17 cellular contexts compared by ENCODE assay signal in genomic region chr6:107821591-107821990, GRCh38. TPM values are rescaled to one million over a fixed set of nuclear protein-coding genes. Genes with fewer than 3 reads are reported as not detected.
DNase-seq lines count a peak whose midpoint lies in the region; ATAC-seq and TF ChIP-seq lines count a peak whose summit lies in the region.
"Had no signal": no experiment of that assay in that cellular context is flagged by ENCODE, and none has a peak within 500 bp of the region (broad histone marks: within the 10 kb centered on the region; RNA-seq: fewer than 3 reads in every experiment).

No MANE protein-coding gene starts in this region.

- H2AFZ ChIP-seq in Karpas-422 (ENCODE audit: low read length) (no peak overlapping the region), neural progenitor cell (replicated peaks) (no peak overlapping the region)
- H2AFZ ChIP-seq: parathyroid adenoma had no signal

- intact Hi-C loops in activated CD4-positive, alpha-beta T cell treated with anti-CD3 and anti-CD28 coated beads for 36 hours (cut with DNase I, micrococcal nuclease): loop anchor here (1.0 to 10.0 kb wide), 7 partner anchors 16 to 1724 kb away; partner anchors contain the start of gene CD164 (in 1 of the 2)

- peaks cover 32% of the 10 kb centered on the region for H3F3A ChIP-seq in neural progenitor cell (ENCODE audit: low read depth)

- H3K27ac ChIP-seq in Karpas-422 (ENCODE audit: low read length) (no peak overlapping the region), neural progenitor cell (no peak overlapping the region)
- H3K27ac ChIP-seq: ascending aorta, parathyroid adenoma, thoracic aorta had no signal

- H3K36me3 Mint-ChIP-seq in activated CD4-positive, alpha-beta T cell treated with anti-CD3 and anti-CD28 coated beads for 36 hours (ENCODE audit: low read depth): peaks cover 3% of the 10 kb centered on the region
- H3K36me3 Mint-ChIP-seq in activated naive CD8-positive, alpha-beta T cell treated with anti-CD3 and anti-CD28 coated beads, Interleukin-2, amount 50 U/mL, for 24 hours (ENCODE audit: low read depth): peaks cover 1% of the 10 kb centered on the region
- H3K36me3 Mint-ChIP-seq in neural progenitor cell: no peaks in the 10 kb centered on the region

- no peaks in the 10 kb centered on the region for H3K9me3 ChIP-seq in Karpas-422 (ENCODE audit: low read length)
- no peaks in the 10 kb centered on the region for H3K9me3 ChIP-seq in neural progenitor cell (ENCODE audit: low read depth)
- H3K9me3 ChIP-seq: ascending aorta, thoracic aorta had no signal

- no peak for TF ChIP-seq CTCF in neural progenitor cell (IDR thresholded peaks at IDR 0.05)

- POLR2A ChIA-PET in activated CD4-positive, alpha-beta T cell treated with anti-CD3 and anti-CD28 coated beads for 36 hours (lab: Charles Lee): interaction anchor here (1.0 kb wide), 2 partner anchors 18 to 109 kb away, joined by 3 to 6 read pairs; no protein-coding TSS in a partner anchor

- H3K9me3 Mint-ChIP-seq in activated CD4-positive, alpha-beta T cell treated with anti-CD3 and anti-CD28 coated beads for 36 hours (ENCODE audit: low read depth): no peaks in the 10 kb centered on the region
- no peaks in the 10 kb centered on the region for H3K9me3 Mint-ChIP-seq in activated naive CD8-positive, alpha-beta T cell treated with anti-CD3 and anti-CD28 coated beads, Interleukin-2, amount 50 U/mL, for 24 hours
- no peaks in the 10 kb centered on the region for H3K9me3 Mint-ChIP-seq in neural progenitor cell

- H3K4me1 ChIP-seq in Karpas-422 (ENCODE audit: low read length): peaks cover 33% of the 10 kb centered on the region
- peaks cover 54% of the 10 kb centered on the region for H3K4me1 ChIP-seq in neural progenitor cell
- H3K4me1 ChIP-seq: ascending aorta had no signal

- CTCF ChIA-PET in activated CD4-positive, alpha-beta T cell treated with anti-CD3 and anti-CD28 coated beads for 36 hours (lab: Charles Lee): interaction anchor here (0.6 to 3.7 kb wide), 12 partner anchors 9 to 146 kb away, joined by 3 to 31 read pairs (median 4); no protein-coding TSS in a partner anchor

- peaks cover 78% of the 10 kb centered on the region for H3K4me1 Mint-ChIP-seq in activated CD4-positive, alpha-beta T cell treated with anti-CD3 and anti-CD28 coated beads for 36 hours
- peaks cover 86% of the 10 kb centered on the region for H3K4me1 Mint-ChIP-seq in activated naive CD8-positive, alpha-beta T cell treated with anti-CD3 and anti-CD28 coated beads, Interleukin-2, amount 50 U/mL, for 24 hours
- H3K4me1 Mint-ChIP-seq in neural progenitor cell: peaks cover 65% of the 10 kb centered on the region

- H3K27ac Mint-ChIP-seq in activated CD4-positive, alpha-beta T cell treated with anti-CD3 and anti-CD28 coated beads for 36 hours: peak overlapping the region; percentile 98
- peak overlapping the region; percentile 99 for H3K27ac Mint-ChIP-seq in activated naive CD8-positive, alpha-beta T cell treated with anti-CD3 and anti-CD28 coated beads, Interleukin-2, amount 50 U/mL, for 24 hours
- no peak overlapping the region for H3K27ac Mint-ChIP-seq in neural progenitor cell

- H3K27me3 Mint-ChIP-seq in activated CD4-positive, alpha-beta T cell treated with anti-CD3 and anti-CD28 coated beads for 36 hours: no peaks in the 10 kb centered on the region
- H3K27me3 Mint-ChIP-seq in activated naive CD8-positive, alpha-beta T cell treated with anti-CD3 and anti-CD28 coated beads, Interleukin-2, amount 50 U/mL, for 24 hours: no peaks in the 10 kb centered on the region
- H3K27me3 Mint-ChIP-seq in neural progenitor cell (ENCODE audit: insufficient read depth, low read depth): peaks cover 2% of the 10 kb centered on the region

- H3K9ac ChIP-seq in Karpas-422 (ENCODE audit: low read length) (no peak overlapping the region), neural progenitor cell (no peak overlapping the region)
- H3K9ac ChIP-seq: parathyroid adenoma had no signal

- H3K4me2 ChIP-seq in Karpas-422 (ENCODE audit: low read depth, low read length, poor library complexity, severe bottlenecking) (peak overlapping the region; percentile 74), neural progenitor cell (peak overlapping the region; percentile 59)

- H4K20me1 ChIP-seq in Karpas-422 (ENCODE audit: insufficient read depth, low read depth, low read length) (no peaks in the 10 kb centered on the region), neural progenitor cell (ENCODE audit: low read depth) (no peaks in the 10 kb centered on the region)

- H3K27me3 ChIP-seq in Karpas-422 (ENCODE audit: low read length): no peaks in the 10 kb centered on the region
- H3K27me3 ChIP-seq in neural progenitor cell: no peaks in the 10 kb centered on the region
- H3K27me3 ChIP-seq: ascending aorta had no signal

- H3K79me2 ChIP-seq in Karpas-422 (ENCODE audit: low read length) (no peaks in the 10 kb centered on the region), neural progenitor cell (ENCODE audit: low read depth) (no peaks in the 10 kb centered on the region)
- H3K79me2 ChIP-seq: parathyroid adenoma had no signal

- H3K4me3 Mint-ChIP-seq in activated CD4-positive, alpha-beta T cell treated with anti-CD3 and anti-CD28 coated beads for 36 hours: peak overlapping the region; percentile 87
- peak overlapping the region; percentile 89 for H3K4me3 Mint-ChIP-seq in activated naive CD8-positive, alpha-beta T cell treated with anti-CD3 and anti-CD28 coated beads, Interleukin-2, amount 50 U/mL, for 24 hours
- H3K4me3 Mint-ChIP-seq in neural progenitor cell: no peak overlapping the region

- no peak for ATAC-seq in activated CD4-positive, alpha-beta T cell treated with anti-CD3 and anti-CD28 coated beads for 36 hours
- no peak for ATAC-seq in activated naive CD8-positive, alpha-beta T cell treated with anti-CD3 and anti-CD28 coated beads, Interleukin-2, amount 50 U/mL, for 24 hours
- ATAC-seq in HG03378 (IDR thresholded peaks at IDR 0.05; ENCODE audit: unreplicated experiment): no peak

- no peak for DNase-seq in activated CD4-positive, alpha-beta T cell treated with anti-CD3 and anti-CD28 coated beads for 36 hours
- no peak for DNase-seq in activated CD4-positive, alpha-beta T cell treated with anti-CD3 and anti-CD28 coated beads for 4 hours
- DNase-seq in Karpas-422 (no peak), neural progenitor cell (ENCODE audit: low spot score) (no peak), hepatic stellate cell (ENCODE audit: low spot score) (no peak)
- no peak for DNase-seq in activated naive CD8-positive, alpha-beta T cell treated with anti-CD3 and anti-CD28 coated beads, Interleukin-2, amount 50 U/mL, for 24 hours
- no peak for DNase-seq in effector CD4-positive, alpha-beta T cell
- DNase-seq: NCI-H1694, NCI-H526 treated with DMSO at 0.1 percent for 48 hours, T1000 had no signal

- no peaks in the 10 kb centered on the region for H3K9me2 ChIP-seq in Karpas-422 (replicated peaks; ENCODE audit: insufficient read depth, low read length)

- no peak overlapping the region for H3K4me3 ChIP-seq in Karpas-422 (ENCODE audit: low read length)
- H3K4me3 ChIP-seq in neural progenitor cell: no peak overlapping the region
- H3K4me3 ChIP-seq: ascending aorta had no signal

- no peaks in the 10 kb centered on the region for H3K36me3 ChIP-seq in Karpas-422 (ENCODE audit: insufficient read depth, low read length)
- no peaks in the 10 kb centered on the region for H3K36me3 ChIP-seq in neural progenitor cell
- H3K36me3 ChIP-seq: ascending aorta, thoracic aorta had no signal

RNA-seq across cellular contexts. Expression of gene SCML4, which starts 2.5 kb away (rescaled TPM):
- 10 to 100 TPM in 1 of 2 experiments, 1 to 10 TPM in 1; 9.0 to 11.0 TPM for total RNA-seq in activated CD4-positive, alpha-beta T cell treated with anti-CD3 and anti-CD28 coated beads for 36 hours
- 1.3 TPM in 1 of 2 replicates, not detected in the other for total RNA-seq in Karpas-422 (2014; rRNA removed; shearing (Covaris generic); ENCODE audit: low replicate concordance)
- total RNA-seq in neural progenitor cell (ENCODE audit: low replicate concordance): not detected in 2 replicates
- total RNA-seq: ascending aorta, Calu3, dermis blood vessel endothelial cell, lung microvascular endothelial cell had no signal
